Comparison of ENCODE assay signal across 22 cellular contexts in genomic region chr16:72473631-72474030, GRCh38.
DNase-seq lines count a peak whose midpoint lies in the region; ATAC-seq and TF ChIP-seq lines count a peak whose summit lies in the region.
"Had no signal": no experiment of that assay in that cellular context is flagged by ENCODE, and none has a peak within 500 bp of the region (broad histone marks: within the 10 kb centered on the region; RNA-seq: fewer than 3 reads in every experiment).

No MANE protein-coding gene starts in this region.

- POLR2A ChIA-PET in SK-N-SH (lab: Yijun Ruan, JAX) (interaction anchor here (1.1 kb wide), 1 partner anchor 275 kb away, joined by 3 read pairs; no protein-coding TSS in a partner anchor), MCF 10A (lab: Yijun Ruan, JAX) (interaction anchor here (0.6 kb wide), 2 partner anchors 274 to 1014 kb away, joined by 3 to 4 read pairs; no protein-coding TSS in a partner anchor)

- H2AFZ ChIP-seq in SK-N-SH (ENCODE audit: low read depth): 0 out of 2 replicates have a peak overlapping the region, but pooled peaks have one; percentile 9
- H2AFZ ChIP-seq: GM23338 had no signal

- H3K27me3 Mint-ChIP-seq in osteocyte (ENCODE audit: unreplicated experiment) (no peaks in the 10 kb centered on the region), MCF 10A (ENCODE audit: insufficient read depth, unreplicated experiment) (no peaks in the 10 kb centered on the region)

- no peak overlapping the region for H3K4me3 ChIP-seq in SK-N-SH (ENCODE audit: low read depth in 2 of 2, low read length in 1 of 2)
- H3K4me3 ChIP-seq: GM12878, GM23338, HAP-1, Peyer's patch had no signal

- BruUV-seq in MCF 10A (replicated peaks; lab: Mats Ljungman, UMichigan): no TSS peak

- DNase-seq in SK-N-SH (no peak), astrocyte of the hippocampus (ENCODE audit: low read depth, low spot score) (peak; percentile 43), osteocyte (ENCODE audit: extremely low spot score, unreplicated experiment) (no peak), MCF 10A (ENCODE audit: unreplicated experiment) (no peak), erythroblast (lab: John Stamatoyannopoulos, UW) (no peak), hepatic stellate cell (ENCODE audit: low spot score) (no peak)
- DNase-seq: ACHN; AML-193; C1 segment of cervical spinal cord; CD8-positive, alpha-beta T cell; DND-41; KG1; NCI-H1105 treated with DMSO at 0.1 percent for 48 hours; NCI-H1694; NCI-H2081 treated with DMSO at 0.1 percent for 48 hours; NCI-H2171 treated with DMSO at 0.1 percent for 48 hours; NCI-H524 treated with DMSO at 0.1 percent for 48 hours; Peyer's patch had no signal

- H3K9ac ChIP-seq in SK-N-SH: peak overlapping the region; percentile 10; the same call in 1 of the 2 replicates

- H3K9me3 Mint-ChIP-seq in osteocyte (ENCODE audit: unreplicated experiment) (no peaks in the 10 kb centered on the region), MCF 10A (ENCODE audit: unreplicated experiment) (no peaks in the 10 kb centered on the region)
- H3K9me3 Mint-ChIP-seq: CD8-positive, alpha-beta T cell; GM23338 had no signal

- H3K4me1 ChIP-seq in SK-N-SH (ENCODE audit: control insufficient read depth in 1 of 2, insufficient read depth in 2 of 2, low read depth in 1 of 2, low read length in 1 of 2): peaks cover 0 to 7% of the 10 kb centered on the region in 2 experiments; a peak in 1 of 4 replicates
- H3K4me1 ChIP-seq: Peyer's patch had no signal

- no peak for TF ChIP-seq POLR2A in erythroblast (IDR thresholded peaks at IDR 0.05; ENCODE audit: low read length)

- H3F3A ChIP-seq in SK-N-SH (replicated peaks; ENCODE audit: insufficient read depth): peaks cover 14% of the 10 kb centered on the region

- WGBS in SK-N-SH (ENCODE audit: low lambda C conversion rate): 97% methylated on average over 1 of the region's 1 CpG

- TF ChIP-seq EP300 in SK-N-SH (IDR thresholded peaks at IDR 0.05; ENCODE audit: borderline replicate concordance in 1 of 2, low read depth in 1 of 2, low read length in 1 of 2): no peak

- no peak for TF ChIP-seq RAD21 in SK-N-SH (IDR thresholded peaks at IDR 0.05; ENCODE audit: low read length)

- H3K27ac ChIP-seq in SK-N-SH (ENCODE audit: low read depth in 2 of 2, low read length in 1 of 2): peak overlapping the region; percentile 47 to 64; a peak in 3 of 4 replicates
- H3K27ac ChIP-seq: Peyer's patch had no signal

- peak overlapping the region; percentile 78 for H3K27ac Mint-ChIP-seq in osteocyte (ENCODE audit: unreplicated experiment)
- H3K27ac Mint-ChIP-seq in MCF 10A (ENCODE audit: low read depth, unreplicated experiment): no peak overlapping the region
- H3K27ac Mint-ChIP-seq: CD8-positive, alpha-beta T cell; GM23338 had no signal

- no peaks in the 10 kb centered on the region for H3K9me3 ChIP-seq in SK-N-SH
- H3K9me3 ChIP-seq: HAP-1, Peyer's patch had no signal

- intact Hi-C loops in MCF 10A (cut with micrococcal nuclease): no loop called here

- no peaks in the 10 kb centered on the region for H3K27me3 ChIP-seq in SK-N-SH (ENCODE audit: insufficient read depth)
- H3K27me3 ChIP-seq: Peyer's patch had no signal

- no peaks in the 10 kb centered on the region for H3K36me3 ChIP-seq in SK-N-SH (replicated peaks in 1 of 2; ENCODE audit: control insufficient read depth in 1 of 2, insufficient read depth in 2 of 2, low read length in 1 of 2)
- H3K36me3 ChIP-seq: HAP-1, Peyer's patch had no signal

- no peaks in the 10 kb centered on the region for H4K20me1 ChIP-seq in SK-N-SH (ENCODE audit: insufficient read depth)

- H3K4me3 Mint-ChIP-seq in osteocyte (ENCODE audit: unreplicated experiment) (no peak overlapping the region), MCF 10A (ENCODE audit: unreplicated experiment) (no peak overlapping the region)
- H3K4me3 Mint-ChIP-seq: CD8-positive, alpha-beta T cell; GM23338 had no signal

- no peaks in the 10 kb centered on the region for H3K36me3 Mint-ChIP-seq in osteocyte (ENCODE audit: unreplicated experiment)
- no peaks in the 10 kb centered on the region for H3K36me3 Mint-ChIP-seq in MCF 10A (ENCODE audit: insufficient read depth, unreplicated experiment)
- H3K36me3 Mint-ChIP-seq: CD8-positive, alpha-beta T cell had no signal

- no peaks in the 10 kb centered on the region for H3K79me2 ChIP-seq in SK-N-SH (ENCODE audit: insufficient read depth)

- H3K4me2 ChIP-seq in SK-N-SH: no peak overlapping the region
- H3K4me2 ChIP-seq: GM23338 had no signal

- no peaks in the 10 kb centered on the region for H3K9me2 ChIP-seq in SK-N-SH

- no peak for TF ChIP-seq CTCF in SK-N-SH (IDR thresholded peaks at IDR 0.05)
- TF ChIP-seq CTCF in osteocyte (IDR thresholded peaks at IDR 0.05): no peak
- no peak for TF ChIP-seq CTCF in MCF 10A (IDR thresholded peaks at IDR 0.05; ENCODE audit: unreplicated experiment)

- CTCF ChIA-PET in SK-N-SH (lab: Yijun Ruan, JAX): interaction anchor here (1.0 to 1.1 kb wide), 2 partner anchors 349 to 1405 kb away, joined by 4 to 5 read pairs; no protein-coding TSS in a partner anchor
- CTCF ChIA-PET in MCF 10A (lab: Yijun Ruan, JAX): interaction anchor here (1.0 to 1.4 kb wide), 5 partner anchors 10 to 348 kb away, joined by 3 to 9 read pairs (median 5); no protein-coding TSS in a partner anchor

- ATAC-seq in HG03280 (IDR thresholded peaks at IDR 0.05; ENCODE audit: unreplicated experiment): no peak
- ATAC-seq: CD8-positive, alpha-beta T cell; GM23338 had no signal

- H3K4me1 Mint-ChIP-seq in osteocyte (ENCODE audit: unreplicated experiment) (peaks cover 28% of the 10 kb centered on the region), MCF 10A (ENCODE audit: insufficient read depth, unreplicated experiment) (peaks cover 10% of the 10 kb centered on the region)

TF ChIP-seq in SK-N-SH, 30 proteins besides CTCF, POLR2A, EP300 and RAD21 (continues in another document):
- TF ChIP-seq USF2 (IDR thresholded peaks at IDR 0.05; ENCODE audit: borderline replicate concordance, low read depth, low read length): no peak
- TF ChIP-seq RCOR1 (IDR thresholded peaks at IDR 0.05; ENCODE audit: low read length): no peak
- no peak for TF ChIP-seq TAF1 (IDR thresholded peaks at IDR 0.05; ENCODE audit: borderline replicate concordance, low read depth, low read length)
- TF ChIP-seq RFX5 (IDR thresholded peaks at IDR 0.05; ENCODE audit: low read length): no peak
- TF ChIP-seq MEF2A (IDR thresholded peaks at IDR 0.05; ENCODE audit: borderline replicate concordance, low read depth): no peak
- no peak for TF ChIP-seq FOSL2 (IDR thresholded peaks at IDR 0.05; ENCODE audit: borderline replicate concordance, low read depth)
- no peak for TF ChIP-seq IRF3 (IDR thresholded peaks at IDR 0.05; ENCODE audit: low read depth, low read length)
- TF ChIP-seq REST (IDR thresholded peaks at IDR 0.05; ENCODE audit: low read depth, low read length): no peak
- TF ChIP-seq GATA2 (CRISPR knock-in tag; IDR thresholded peaks at IDR 0.05): no peak
- no peak for TF ChIP-seq TEAD4 (IDR thresholded peaks at IDR 0.05; ENCODE audit: borderline replicate concordance, insufficient read depth)
- TF ChIP-seq JUND (IDR thresholded peaks at IDR 0.05): no peak
- TF ChIP-seq PBX3 (IDR thresholded peaks at IDR 0.05): no peak
